ENCODE assay signal across 11 cellular contexts in the genomic region with DNA sequence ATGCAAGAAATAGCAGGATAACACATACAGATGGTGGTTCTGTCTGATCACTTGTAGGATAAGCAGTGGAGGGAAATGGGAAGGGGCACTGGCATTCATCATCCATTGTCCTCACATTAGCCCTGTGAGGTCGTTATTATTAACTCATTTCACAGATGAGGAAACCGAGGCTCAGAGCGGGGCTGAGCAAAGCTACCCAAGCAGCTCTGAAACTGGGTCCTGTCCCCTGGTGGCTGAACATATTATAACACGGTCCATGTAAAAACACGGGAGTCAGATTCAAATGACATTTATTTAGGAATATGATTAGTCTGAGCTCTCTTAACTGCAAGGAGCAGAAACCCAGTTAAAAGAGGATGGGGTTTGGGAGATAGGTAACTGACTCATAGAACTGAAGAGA. TPM values are rescaled to one million over a fixed set of nuclear protein-coding genes. Genes with fewer than 3 reads are reported as not detected.
A peak's percentile ranks its signal among the peaks of the same experiment; 100 is the strongest.
DNase-seq lines count a peak whose midpoint lies in the region; ATAC-seq and TF ChIP-seq lines count a peak whose summit lies in the region.
"Had no signal": no experiment of that assay in that cellular context is flagged by ENCODE, and none has a peak within 500 bp of the region (broad histone marks: within the 10 kb centered on the region; RNA-seq: fewer than 3 reads in every experiment).

No MANE protein-coding gene starts in this region.

- TF ChIP-seq CTCF in SK-N-SH (IDR thresholded peaks at IDR 0.05) (peak; percentile 28; the same call in 1 of the 2 replicates), brain microvascular endothelial cell (IDR thresholded peaks at IDR 0.05; ENCODE audit: low read depth, low read length, missing control alignments) (peak; percentile 39), osteoblast (IDR thresholded peaks at IDR 0.05; ENCODE audit: extremely low read depth, low read depth, low read length) (peak; percentile 44)

- H3K4me1 ChIP-seq in SK-N-SH (ENCODE audit: control insufficient read depth in 1 of 2, insufficient read depth in 2 of 2, low read depth in 1 of 2, low read length in 1 of 2) (no peaks in the 10 kb centered on the region; a peak in 1 of 4 replicates), osteoblast (ENCODE audit: insufficient read depth, low read length) (no peaks in the 10 kb centered on the region)
- H3K4me1 ChIP-seq: SJCRH30 had no signal

- H3K4me3 ChIP-seq in SK-N-SH (ENCODE audit: low read depth in 2 of 2, low read length in 1 of 2) (no peak overlapping the region), brain microvascular endothelial cell (ENCODE audit: low read depth, low read length) (no peak overlapping the region), osteoblast (ENCODE audit: insufficient read depth, low read length) (no peak overlapping the region)
- H3K4me3 ChIP-seq: SJCRH30 had no signal

- H3K36me3 ChIP-seq in SK-N-SH (replicated peaks in 1 of 2; ENCODE audit: control insufficient read depth in 1 of 2, insufficient read depth in 2 of 2, low read length in 1 of 2) = no peaks in the 10 kb centered on the region
- no peaks in the 10 kb centered on the region for H3K36me3 ChIP-seq in brain microvascular endothelial cell (replicated peaks)
- H3K36me3 ChIP-seq in osteoblast (ENCODE audit: insufficient read depth, low read length) = no peaks in the 10 kb centered on the region
- H3K36me3 ChIP-seq: SJCRH30 had no signal

- H3K27me3 ChIP-seq in SK-N-SH (ENCODE audit: insufficient read depth) (no peaks in the 10 kb centered on the region), brain microvascular endothelial cell (replicated peaks) (no peaks in the 10 kb centered on the region), osteoblast (ENCODE audit: insufficient read depth, low read length) (no peaks in the 10 kb centered on the region)
- H3K27me3 ChIP-seq: SJCRH30 had no signal

- CTCF ChIA-PET in SK-N-SH (lab: Yijun Ruan, JAX) = interaction anchor here (0.8 to 3.2 kb wide), 15 partner anchors 11 to 750 kb away, joined by 3 to 18 read pairs (median 5); no protein-coding TSS in a partner anchor

- ATAC-seq in SK-N-SH treated with all-trans-retinoic acid at 6 μM for 48 hours = no peak

- no peak overlapping the region for H3K9ac ChIP-seq in SK-N-SH

- peak; percentile 34; the same call in 1 of the 2 replicates for TF ChIP-seq RAD21 in SK-N-SH (IDR thresholded peaks at IDR 0.05; ENCODE audit: low read length)

- POLR2A ChIA-PET in SK-N-SH (lab: Yijun Ruan, JAX) = no interaction called here

- H3K9me2 ChIP-seq in SK-N-SH = no peaks in the 10 kb centered on the region

- H3K4me2 ChIP-seq in SK-N-SH (no peak overlapping the region), osteoblast (ENCODE audit: insufficient read depth, low read length) (no peak overlapping the region)

- no peak for TF ChIP-seq EP300 in SK-N-SH (IDR thresholded peaks at IDR 0.05; ENCODE audit: borderline replicate concordance in 1 of 2, low read depth in 1 of 2, low read length in 1 of 2)

- H2AFZ ChIP-seq in SK-N-SH (ENCODE audit: low read depth) (no peak overlapping the region), osteoblast (ENCODE audit: low read length) (no peak overlapping the region)

- H4K20me1 ChIP-seq in SK-N-SH (ENCODE audit: insufficient read depth) (no peaks in the 10 kb centered on the region), osteoblast (ENCODE audit: insufficient read depth, low read length) (no peaks in the 10 kb centered on the region)

- H3F3A ChIP-seq in SK-N-SH (replicated peaks; ENCODE audit: insufficient read depth) = no peaks in the 10 kb centered on the region

- no peaks in the 10 kb centered on the region; the same call in 1 of the 2 replicates for H3K9me3 ChIP-seq in SK-N-SH
- no peaks in the 10 kb centered on the region for H3K9me3 ChIP-seq in osteoblast (ENCODE audit: low read depth, low read length)
- H3K9me3 ChIP-seq: SJCRH30 had no signal

- 57% methylated on average over 5 of the region's 5 CpGs for WGBS in SK-N-SH (ENCODE audit: low lambda C conversion rate)

- in situ Hi-C loops in brain microvascular endothelial cell (cut with HindIII; ENCODE audit: low pct_ligation_motif_present, low sequenced_read_pairs) = no loop called here

- H3K27ac ChIP-seq in SK-N-SH (ENCODE audit: low read depth in 2 of 2, low read length in 1 of 2) (no peak overlapping the region), brain microvascular endothelial cell (no peak overlapping the region), osteoblast (ENCODE audit: low read depth, low read length) (no peak overlapping the region), substantia nigra (ENCODE audit: low read depth, low read length, poor library complexity, severe bottlenecking) (no peak overlapping the region)
- H3K27ac ChIP-seq: SJCRH30 had no signal

- H3K79me2 ChIP-seq in SK-N-SH (ENCODE audit: insufficient read depth) = no peaks in the 10 kb centered on the region
- no peaks in the 10 kb centered on the region for H3K79me2 ChIP-seq in osteoblast (ENCODE audit: insufficient read depth, low read length)

- DNase-seq in SK-N-SH (peak; percentile 48), HT1080 (ENCODE audit: low read depth) (peak; percentile 24), brain microvascular endothelial cell (peak; percentile 4), osteoblast (ENCODE audit: insufficient read length, low spot score, missing footprints) (no peak), islet precursor cell (no peak), hepatic stellate cell (ENCODE audit: low spot score) (no peak), substantia nigra (lab: John Stamatoyannopoulos, UW) (no peak)
- DNase-seq: H7, occipital lobe had no signal

TF ChIP-seq in SK-N-SH, 30 proteins besides CTCF, POLR2A, EP300 and RAD21:
- TF ChIP-seq SMC3 (IDR thresholded peaks at IDR 0.05; ENCODE audit: low read depth, low read length) (peak; percentile 31), EZH2phosphoT487 (IDR thresholded peaks at IDR 0.05; ENCODE audit: borderline replicate concordance, low read depth) (no peak)

TF ChIP-seq in SK-N-SH treated with all-trans-retinoic acid at 6 μM for 48 hours, 23 proteins besides CTCF, POLR2A, EP300 and RAD21:
- TF ChIP-seq CSDC2 (CRISPR knock-in tag; IDR thresholded peaks at IDR 0.05) (no peak), BACH2 (CRISPR knock-in tag; IDR thresholded peaks at IDR 0.05; ENCODE audit: borderline replicate concordance) (no peak), TCF4 (CRISPR knock-in tag; IDR thresholded peaks at IDR 0.05; ENCODE audit: borderline replicate concordance) (no peak), PPARA (CRISPR knock-in tag; IDR thresholded peaks at IDR 0.05; ENCODE audit: borderline replicate concordance) (no peak), ESRRG (CRISPR knock-in tag; IDR thresholded peaks at IDR 0.05) (no peak)

RNA-seq across cellular contexts. Expression of gene HRH2, which starts 43.1 kb away (rescaled TPM):
- polyA plus RNA-seq in SK-N-SH (2012; rRNA removed) = 0.08 TPM in 2 replicates
- 0.06 and 0.08 TPM in 2 replicates for polyA plus RNA-seq in SK-N-SH (2012; cell fraction: cytosol; rRNA removed)
- polyA plus RNA-seq in SK-N-SH (2012; cell fraction: nucleus; rRNA removed) = 0.08 and 0.15 TPM in 2 replicates
- 2.8 and 4.1 TPM in 2 replicates for total RNA-seq in HT1080 (2014; rRNA removed; shearing (Covaris generic))
- 1.3 and 2.1 TPM in 2 replicates for polyA plus RNA-seq in HT1080 (2015; cell fraction: cytosol; rRNA removed)
- 0.90 and 1.4 TPM in 2 replicates for polyA plus RNA-seq in HT1080 (2015; cell fraction: nucleus; rRNA removed)
- total RNA-seq in osteoblast = 0.36 and 0.59 TPM in 2 replicates
- total RNA-seq: SJCRH30 had no signal

Comparison
In these comparisons a context has a peak if more than half of its experiments do, and no peak if none do; other contexts are left out.
1. DNase-seq: peak in SK-N-SH (single experiment), HT1080 (single experiment) and brain microvascular endothelial cell (single experiment); none in osteoblast (single experiment), islet precursor cell (single experiment), hepatic stellate cell (single experiment) and substantia nigra (0 of 49).
2. Peak in every context shown above with its lines, with median percentiles within 50 percentile points of each other: CTCF ChIP-seq.